Comparison of ENCODE assay signal across 28 cellular contexts in the genomic region with DNA sequence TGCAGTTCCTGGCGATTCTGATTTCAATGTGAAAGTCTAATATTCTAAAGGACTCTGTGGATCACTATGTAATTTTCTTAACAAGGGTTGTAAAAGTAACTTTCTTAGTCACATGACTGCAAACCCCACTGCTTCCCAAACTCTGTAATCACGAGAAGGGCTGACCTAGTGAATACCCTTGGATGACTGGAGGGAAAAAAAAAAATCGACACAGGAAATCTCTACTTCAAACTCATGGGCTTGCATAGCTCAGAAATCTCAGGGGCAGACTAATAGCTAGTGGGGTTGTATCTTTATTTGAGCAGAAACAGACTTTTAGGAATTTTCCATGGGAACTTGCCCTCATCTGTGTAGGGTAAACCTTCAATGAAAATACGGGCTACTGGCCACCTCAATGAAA. TPM values are rescaled to one million over a fixed set of nuclear protein-coding genes. Genes with fewer than 3 reads are reported as not detected.
"Had no signal": no experiment of that assay in that cellular context is flagged by ENCODE, and none has a peak within 500 bp of the region (broad histone marks: within the 10 kb centered on the region; RNA-seq: fewer than 3 reads in every experiment).

No MANE protein-coding gene starts in this region.

- H3K4me1 ChIP-seq: heart right ventricle, lower lobe of right lung, neural progenitor cell, prostate gland, right atrium auricular region, suprapubic skin, transverse colon had no signal

- H3K4me1 Mint-ChIP-seq: central memory CD8-positive, alpha-beta T cell; immature natural killer cell; naive B cell; neural progenitor cell; stimulated activated naive B cell treated with anti-CD40 and anti-IgM and Interleukin-4, amounts not matched to agents 10 μg/mL and 1 μg/mL and 100 μg/mL, for 72 hours; stimulated activated naive CD8-positive, alpha-beta T cell treated with anti-CD3 and anti-CD28 coated beads, Interleukin-15, amount 100 ng/mL, for 72 hours had no signal

- H3K4me3 ChIP-seq: coronary artery, heart right ventricle, lower lobe of right lung, mucosa of descending colon, neural progenitor cell, prostate gland, right atrium auricular region, skin epidermis, suprapubic skin, transverse colon, vagina had no signal

- H3K36me3 Mint-ChIP-seq: natural killer cell treated with Interleukin-12 subunit alpha and Interleukin-12 subunit beta and Interleukin-15 and Interleukin-18, amount 100 ng/mL, for 72 hours had no signal

- DNase-seq: foreskin melanocyte; glutamatergic neuron; heart right ventricle; hypothalamus; immature natural killer cell; islet precursor cell; kidney glomerular epithelial cell; left colon; left ventricle myocardium superior; lower lobe of right lung; mucosa of descending colon; naive B cell; stimulated activated CD4-positive, alpha-beta T cell treated with anti-CD3 and anti-CD28 coated beads, Interleukin-15, amount 100 ng/mL, for 24 hours; stimulated activated CD4-positive, alpha-beta T cell treated with anti-CD3 and anti-CD28 coated beads, Interleukin-2, amount 100 ng/mL, for 48 hours; stimulated activated naive B cell treated with anti-CD40 and anti-IgM and Interleukin-4, amounts not matched to agents 10 μg/mL and 1 μg/mL and 100 μg/mL, for 72 hours; stimulated activated naive CD8-positive, alpha-beta T cell treated with anti-CD3 and anti-CD28 coated beads, Interleukin-15, amount 100 ng/mL, for 72 hours; transverse colon had no signal

- H2AFZ ChIP-seq: neural progenitor cell had no signal

- H3K4me3 Mint-ChIP-seq: central memory CD8-positive, alpha-beta T cell; immature natural killer cell; naive B cell; natural killer cell treated with Interleukin-12 subunit alpha and Interleukin-12 subunit beta and Interleukin-15 and Interleukin-18, amount 100 ng/mL, for 72 hours; neural progenitor cell; stimulated activated naive B cell treated with anti-CD40 and anti-IgM and Interleukin-4, amounts not matched to agents 10 μg/mL and 1 μg/mL and 100 μg/mL, for 72 hours; stimulated activated naive CD8-positive, alpha-beta T cell treated with anti-CD3 and anti-CD28 coated beads, Interleukin-15, amount 100 ng/mL, for 72 hours had no signal

- H3K27ac ChIP-seq: coronary artery, epithelial cell of prostate, heart right ventricle, lower lobe of right lung, neural progenitor cell, prostate gland, right atrium auricular region, skin epidermis, suprapubic skin, transverse colon had no signal

- H3K27ac Mint-ChIP-seq: immature natural killer cell; natural killer cell treated with Interleukin-12 subunit alpha and Interleukin-12 subunit beta and Interleukin-15 and Interleukin-18, amount 100 ng/mL, for 72 hours; neural progenitor cell; stimulated activated naive B cell treated with anti-CD40 and anti-IgM and Interleukin-4, amounts not matched to agents 10 μg/mL and 1 μg/mL and 100 μg/mL, for 72 hours; stimulated activated naive CD8-positive, alpha-beta T cell treated with anti-CD3 and anti-CD28 coated beads, Interleukin-15, amount 100 ng/mL, for 72 hours had no signal

- H3K36me3 ChIP-seq: heart right ventricle, lower lobe of right lung, neural progenitor cell, prostate gland, right atrium auricular region, suprapubic skin, transverse colon, vagina had no signal

- H3K9me3 Mint-ChIP-seq: central memory CD8-positive, alpha-beta T cell; natural killer cell treated with Interleukin-12 subunit alpha and Interleukin-12 subunit beta and Interleukin-15 and Interleukin-18, amount 100 ng/mL, for 72 hours; stimulated activated naive CD8-positive, alpha-beta T cell treated with anti-CD3 and anti-CD28 coated beads, Interleukin-15, amount 100 ng/mL, for 72 hours had no signal

- H3K27me3 ChIP-seq: suprapubic skin, transverse colon, vagina had no signal

- H3K27me3 Mint-ChIP-seq: central memory CD8-positive, alpha-beta T cell had no signal

- H3K4me2 ChIP-seq: neural progenitor cell had no signal

- H3K9me3 ChIP-seq: lower lobe of right lung, mucosa of descending colon, prostate gland, suprapubic skin, transverse colon, vagina had no signal

- H3K9ac ChIP-seq: neural progenitor cell had no signal

RNA-seq across cellular contexts. Expression of a gene that starts 4.8 kb away (rescaled TPM):
- total RNA-seq: dermis microvascular lymphatic vessel endothelial cell; natural killer cell treated with Interleukin-12 subunit alpha and Interleukin-12 subunit beta and Interleukin-15 and Interleukin-18, amount 100 ng/mL, for 72 hours had no signal
- polyA plus RNA-seq: immature natural killer cell had no signal
